ENCODE assay signal across 8 cellular contexts in the genomic region with DNA sequence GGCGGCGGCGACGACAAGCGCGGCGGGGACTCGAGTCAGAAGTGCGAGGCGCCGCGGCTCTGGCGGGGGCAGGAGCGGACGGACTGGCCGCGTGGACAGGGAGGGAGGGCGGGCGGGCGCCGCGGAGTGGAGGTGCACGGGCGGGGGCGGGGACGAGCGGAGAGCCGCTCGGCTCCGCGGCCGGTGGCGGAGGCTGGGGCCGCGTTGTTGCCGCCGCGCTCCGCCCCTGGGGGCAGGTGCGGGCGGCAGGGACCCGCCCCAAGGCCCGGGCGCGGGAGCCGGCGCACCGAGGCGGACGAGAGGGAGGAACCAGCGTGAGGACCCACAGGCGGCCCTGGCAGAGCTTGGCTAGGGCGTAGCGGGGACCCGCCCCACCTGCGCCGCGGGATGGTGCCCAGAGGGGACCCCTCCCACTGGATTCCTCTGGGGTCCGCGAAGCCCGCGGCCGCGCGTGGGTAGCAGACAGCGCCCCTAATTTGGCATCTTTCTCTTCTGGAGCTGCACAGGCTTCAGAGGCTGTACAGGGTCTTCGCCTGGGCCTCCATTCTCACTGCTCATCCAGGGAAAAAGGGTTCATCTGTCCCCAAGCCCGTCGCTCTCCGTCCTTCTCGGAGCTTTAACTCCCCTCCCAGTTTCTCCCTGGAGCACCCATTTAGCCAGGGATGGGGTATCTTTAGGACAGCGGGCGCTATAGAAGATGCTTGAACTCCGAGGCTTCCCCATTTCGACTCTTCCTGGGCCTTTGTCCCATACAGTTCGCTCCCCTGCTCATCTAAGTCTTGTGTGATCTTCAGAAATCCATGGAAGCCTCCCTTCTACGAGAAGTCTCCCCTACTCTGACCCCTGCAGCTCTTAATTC. TPM values are rescaled to one million over a fixed set of nuclear protein-coding genes. Genes with fewer than 3 reads are reported as not detected.
A peak's percentile ranks its signal among the peaks of the same experiment; 100 is the strongest.
DNase-seq lines count a peak whose midpoint lies in the region; ATAC-seq and TF ChIP-seq lines count a peak whose summit lies in the region.

A gene (minus strand): TSS at position 45 of the 859 bp plus-strand sequence.

- H3K27me3 Mint-ChIP-seq in activated naive CD4-positive, alpha-beta T cell treated with anti-CD3 and anti-CD28 coated beads, Interleukin-2, amount 10 ng/mL, durations not matched to agents 7 days and 5 days = peaks cover 75% of the 10 kb centered on the region

- ATAC-seq in GM19372 (IDR thresholded peaks at IDR 0.05; ENCODE audit: low read depth, unreplicated experiment) (peak; percentile 46), GM19328 (IDR thresholded peaks at IDR 0.05; ENCODE audit: unreplicated experiment) (no peak)

- H3K4me1 ChIP-seq in right atrium auricular region = peaks cover 0 to 18% of the 10 kb centered on the region in 2 donors
- H3K4me1 ChIP-seq in sigmoid colon = peaks cover 0 to 19% (median 18%) of the 10 kb centered on the region in 4 donors

- no peaks in the 10 kb centered on the region for H3K36me3 ChIP-seq in right atrium auricular region
- no peaks in the 10 kb centered on the region for H3K36me3 ChIP-seq in sigmoid colon

- H3K27ac Mint-ChIP-seq in activated naive CD4-positive, alpha-beta T cell treated with anti-CD3 and anti-CD28 coated beads, Interleukin-2, amount 10 ng/mL, durations not matched to agents 7 days and 5 days = no peak within 1 kb of the TSS

- H3K9me3 Mint-ChIP-seq in activated naive CD4-positive, alpha-beta T cell treated with anti-CD3 and anti-CD28 coated beads, Interleukin-2, amount 10 ng/mL, durations not matched to agents 7 days and 5 days = no peaks in the 10 kb centered on the region

- H3K9me3 ChIP-seq in right atrium auricular region (no peaks in the 10 kb centered on the region), sigmoid colon (no peaks in the 10 kb centered on the region)

- H3K27me3 ChIP-seq in right atrium auricular region (peaks cover 0 to 8% of the 10 kb centered on the region in 2 donors), sigmoid colon (peaks cover 26 to 79% (median 54%) of the 10 kb centered on the region in 3 donors)

- TF ChIP-seq CTCF in right atrium auricular region (IDR thresholded peaks at IDR 0.05) (no peak), sigmoid colon (IDR thresholded peaks at IDR 0.05) (no peak)

- H3K4me3 ChIP-seq in right atrium auricular region = peak within 1 kb of the TSS; percentile 47 to 60
- peak within 1 kb of the TSS in 3 of 4 donors; percentile 38 to 45 (median 45) for H3K4me3 ChIP-seq in sigmoid colon

- WGBS in sigmoid colon, 2 donors = 9% methylated on average over 77 of the region's 77 CpGs

- intact Hi-C loops in sigmoid colon (cut with DNase I) = no loop called here

- TF ChIP-seq POLR2A in sigmoid colon (IDR thresholded peaks at IDR 0.05) = no peak

- no peak for TF ChIP-seq EP300 in sigmoid colon (IDR thresholded peaks at IDR 0.05)

- H3K27ac ChIP-seq in right atrium auricular region (peak within 1 kb of the TSS in 1 of 2 donors; percentile 36), sigmoid colon (no peak within 1 kb of the TSS)

- peak; percentile 56 for DNase-seq in 8988T
- DNase-seq in NCI-H1092 (lab: John Stamatoyannopoulos, UW) = peak; percentile 42
- DNase-seq in activated naive CD4-positive, alpha-beta T cell treated with anti-CD3 and anti-CD28 coated beads, Interleukin-2, amount 10 ng/mL, durations not matched to agents 7 days and 5 days = peak; percentile 33
- no peak for DNase-seq in right atrium auricular region (ENCODE audit: low spot score)
- no peak for DNase-seq in sigmoid colon
- no peak for DNase-seq in cerebellar cortex (ENCODE audit: low spot score)

- H3K4me1 Mint-ChIP-seq in activated naive CD4-positive, alpha-beta T cell treated with anti-CD3 and anti-CD28 coated beads, Interleukin-2, amount 10 ng/mL, durations not matched to agents 7 days and 5 days = peaks cover 19% of the 10 kb centered on the region

- peak within 1 kb of the TSS; percentile 61 for H3K4me3 Mint-ChIP-seq in activated naive CD4-positive, alpha-beta T cell treated with anti-CD3 and anti-CD28 coated beads, Interleukin-2, amount 10 ng/mL, durations not matched to agents 7 days and 5 days

- H3K36me3 Mint-ChIP-seq in activated naive CD4-positive, alpha-beta T cell treated with anti-CD3 and anti-CD28 coated beads, Interleukin-2, amount 10 ng/mL, durations not matched to agents 7 days and 5 days = no peaks in the 10 kb centered on the region

- CTCF ChIA-PET in activated naive CD4-positive, alpha-beta T cell treated with anti-CD3 and anti-CD28 coated beads, Interleukin-2, amount 10 ng/mL, durations not matched to agents 7 days and 5 days (lab: Charles Lee) = no interaction called here

RNA-seq across cellular contexts. Expression of the gene that starts here (rescaled TPM):
- total RNA-seq in right atrium auricular region (1 to 10 TPM; 3.1 to 8.9 TPM), sigmoid colon (1 to 10 TPM in 2 of 4 donors, under 1 TPM in 2; 0.28 to 2.3 (median 0.88) TPM)
- 1 to 10 TPM in 1 of 3 donors, under 1 TPM in 1, not detected in 1; 0.69 to 2.6 TPM for polyA plus RNA-seq in sigmoid colon

Comparison
In these comparisons a context has a peak if more than half of its experiments do, and no peak if none do; other contexts are left out.
1. DNase-seq: peak in 8988T (single experiment), NCI-H1092 (single experiment) and activated naive CD4-positive, alpha-beta T cell treated with anti-CD3 and anti-CD28 coated beads, Interleukin-2, amount 10 ng/mL, durations not matched to agents 7 days and 5 days (single experiment); none in right atrium auricular region (single experiment), sigmoid colon (single experiment) and cerebellar cortex (single experiment).